Comparison of ENCODE assay signal across 8 cellular contexts in the genomic region with DNA sequence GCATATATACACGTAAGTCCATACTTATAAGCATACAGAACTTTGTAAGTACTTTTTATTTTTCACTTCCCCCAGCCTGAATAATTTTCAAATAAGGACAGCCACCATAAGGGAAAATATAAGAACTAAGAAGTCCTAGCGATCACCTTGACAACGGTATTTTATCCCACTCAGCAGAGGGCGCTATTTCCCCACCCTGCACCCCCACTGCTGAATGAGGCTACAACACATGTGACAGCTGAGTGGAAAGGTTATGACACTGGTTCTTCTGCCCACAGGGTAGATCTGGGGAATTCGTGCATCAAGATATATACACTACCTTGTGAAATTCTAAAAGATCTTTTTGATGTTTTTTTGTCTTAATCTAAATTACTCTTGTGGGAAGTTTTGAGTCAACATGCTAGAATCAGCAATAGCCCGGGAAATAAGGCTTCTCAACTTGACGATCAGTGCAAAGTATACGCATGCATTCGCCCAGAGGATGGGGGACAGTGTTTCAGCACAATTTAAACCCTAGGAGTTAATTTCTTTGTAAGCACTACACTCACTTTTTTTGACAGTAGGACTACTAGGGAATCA.
DNase-seq lines count a peak whose midpoint lies in the region; ATAC-seq and TF ChIP-seq lines count a peak whose summit lies in the region.

No MANE protein-coding gene starts in this region.

- TF ChIP-seq CTCF in astrocyte of the cerebellum (IDR thresholded peaks at IDR 0.05; ENCODE audit: low read depth, low read length, missing control alignments), result peak; percentile 61

- DNase-seq in COLO668 (lab: John Stamatoyannopoulos, UW; ENCODE audit: unreplicated experiment), result peak; percentile 48
- DNase-seq in HuH-7 (ENCODE audit: low spot score), result peak; percentile 56
- peak; percentile 15 to 68 (median 37) for DNase-seq in T-helper 2 cell
- DNase-seq in astrocyte of the cerebellum (ENCODE audit: low read depth), result no peak
- peak; percentile 15 for DNase-seq in kidney glomerular epithelial cell (lab: John Stamatoyannopoulos, UW)
- DNase-seq in stimulated activated CD4-positive, alpha-beta T cell treated with anti-CD3 and anti-CD28 coated beads, TNF-alpha, amount 100 ng/mL, for 4 hours (ENCODE audit: low read depth in 3 of 3), result peak; percentile 23 to 35 (median 34)
- DNase-seq in NCI-H1436 treated with DMSO at 0.1 percent for 48 hours (lab: John Stamatoyannopoulos, UW), result no peak

- H3K4me3 ChIP-seq in astrocyte of the cerebellum (ENCODE audit: low read depth, low read length), result no peak overlapping the region

- in situ Hi-C loops in astrocyte of the cerebellum (cut with HindIII; ENCODE audit: low sequenced_read_pairs), result no loop called here

- ATAC-seq in GM19467 (IDR thresholded peaks at IDR 0.05; ENCODE audit: unreplicated experiment), result peak; percentile 72

Comparison
In these comparisons a context has a peak if more than half of its experiments do, and no peak if none do; other contexts are left out.
1. DNase-seq: peak in COLO668 (single experiment), HuH-7 (single experiment), T-helper 2 cell (5 of 5), kidney glomerular epithelial cell (single experiment) and stimulated activated CD4-positive, alpha-beta T cell treated with anti-CD3 and anti-CD28 coated beads, TNF-alpha, amount 100 ng/mL, for 4 hours (3 of 3); none in astrocyte of the cerebellum (single experiment) and NCI-H1436 treated with DMSO at 0.1 percent for 48 hours (single experiment).